Comparison of ENCODE assay signal across 8 cellular contexts in genomic region chr22:29205598-29206371, GRCh38. TPM values are rescaled to one million over a fixed set of nuclear protein-coding genes. Genes with fewer than 3 reads are reported as not detected.
DNase-seq lines count a peak whose midpoint lies in the region; ATAC-seq lines count a peak whose summit lies in the region.

TSS of gene EMID1 (plus strand) at chr22:29205896. CDS start at chr22:29206039, 143 bp downstream.

- no peak within 1 kb of the TSS for H3K9ac ChIP-seq in skeletal muscle satellite cell (ENCODE audit: low read depth, low read length)

- H3K9me3 Mint-ChIP-seq in activated naive CD8-positive, alpha-beta T cell treated with anti-CD3 and anti-CD28 coated beads, Interleukin-2, amount 10 ng/mL, durations not matched to agents 7 days and 5 days: no peaks in the 10 kb centered on the region

- H3K4me1 Mint-ChIP-seq in activated naive CD8-positive, alpha-beta T cell treated with anti-CD3 and anti-CD28 coated beads, Interleukin-2, amount 10 ng/mL, durations not matched to agents 7 days and 5 days: peaks cover 23% of the 10 kb centered on the region

- H3K9me3 ChIP-seq in iPS DF 6.9 (ENCODE audit: control insufficient read depth, insufficient read depth, low read length) (no peaks in the 10 kb centered on the region), skeletal muscle satellite cell (replicated peaks; ENCODE audit: low read length) (no peaks in the 10 kb centered on the region)

- no peaks in the 10 kb centered on the region for H3K36me3 Mint-ChIP-seq in activated naive CD8-positive, alpha-beta T cell treated with anti-CD3 and anti-CD28 coated beads, Interleukin-2, amount 10 ng/mL, durations not matched to agents 7 days and 5 days

- WGBS in iPS DF 6.9 (ENCODE audit: insufficient coverage, insufficient read length): no CpG with 5 or more reads among the region's 90 CpGs

- H3K4me3 ChIP-seq in iPS DF 6.9 (ENCODE audit: low read length) (peak within 1 kb of the TSS; percentile 80), skeletal muscle satellite cell (ENCODE audit: low read length) (peak within 1 kb of the TSS; percentile 61)

- H3K27ac Mint-ChIP-seq in activated naive CD8-positive, alpha-beta T cell treated with anti-CD3 and anti-CD28 coated beads, Interleukin-2, amount 10 ng/mL, durations not matched to agents 7 days and 5 days: no peak within 1 kb of the TSS

- H3K4me1 ChIP-seq in iPS DF 6.9 (ENCODE audit: control insufficient read depth, insufficient read depth, low read length) (peaks cover 6% of the 10 kb centered on the region), skeletal muscle satellite cell (ENCODE audit: control insufficient read depth, insufficient read depth, low read length) (no peaks in the 10 kb centered on the region)

- peak within 1 kb of the TSS; percentile 86 for H3K4me2 ChIP-seq in skeletal muscle satellite cell (ENCODE audit: low read length)

- H3K27me3 ChIP-seq in iPS DF 6.9 (ENCODE audit: control insufficient read depth, insufficient read depth, low read length) (no peaks in the 10 kb centered on the region), skeletal muscle satellite cell (ENCODE audit: control insufficient read depth, insufficient read depth, low read length) (peaks cover 54% of the 10 kb centered on the region)

- H3K27ac ChIP-seq in iPS DF 6.9 (ENCODE audit: low read length): no peak within 1 kb of the TSS

- peak within 1 kb of the TSS; percentile 46 for H3K4me3 Mint-ChIP-seq in activated naive CD8-positive, alpha-beta T cell treated with anti-CD3 and anti-CD28 coated beads, Interleukin-2, amount 10 ng/mL, durations not matched to agents 7 days and 5 days

- in situ Hi-C loops in KBM-7 (cut with MboI; ENCODE audit: low pct_unique_long_range_greater_than_20kb, low sequenced_read_pairs): no loop called here

- no peaks in the 10 kb centered on the region for H3K36me3 ChIP-seq in iPS DF 6.9 (ENCODE audit: control insufficient read depth, insufficient read depth, low read length)
- H3K36me3 ChIP-seq in skeletal muscle satellite cell (ENCODE audit: insufficient read depth, low read length): no peaks in the 10 kb centered on the region

- peaks cover 48% of the 10 kb centered on the region for H3K27me3 Mint-ChIP-seq in activated naive CD8-positive, alpha-beta T cell treated with anti-CD3 and anti-CD28 coated beads, Interleukin-2, amount 10 ng/mL, durations not matched to agents 7 days and 5 days

- no peak for ATAC-seq in activated naive CD8-positive, alpha-beta T cell treated with anti-CD3 and anti-CD28 coated beads, Interleukin-2, amount 10 ng/mL, durations not matched to agents 7 days and 5 days (ENCODE audit: low read depth)
- no peak for ATAC-seq in GM18868 (IDR thresholded peaks at IDR 0.05; ENCODE audit: unreplicated experiment)

- POLR2A ChIA-PET in activated naive CD8-positive, alpha-beta T cell treated with anti-CD3 and anti-CD28 coated beads, Interleukin-2, amount 10 ng/mL, durations not matched to agents 7 days and 5 days (lab: Charles Lee): no interaction called here

- DNase-seq in EH (ENCODE audit: low read depth): peak; percentile 24
- DNase-seq in HK-2 (ENCODE audit: unreplicated experiment): peak; percentile 34
- DNase-seq in activated naive CD8-positive, alpha-beta T cell treated with anti-CD3 and anti-CD28 coated beads, Interleukin-2, amount 10 ng/mL, durations not matched to agents 7 days and 5 days: peak; percentile 55
- no peak for DNase-seq in iPS DF 6.9 (ENCODE audit: low read depth, low spot score)
- DNase-seq in KBM-7: no peak
- no peak for DNase-seq in effector CD8-positive, alpha-beta T cell (lab: John Stamatoyannopoulos, UW)

RNA-seq across cellular contexts. Expression of gene EMID1, which starts in this region (rescaled TPM):
- not detected for total RNA-seq in activated naive CD8-positive, alpha-beta T cell treated with anti-CD3 and anti-CD28 coated beads, Interleukin-2, amount 10 ng/mL, durations not matched to agents 7 days and 5 days
- 0.87 TPM in 1 of 2 replicates, not detected in the other for total RNA-seq in skeletal muscle satellite cell (2012; rRNA removed)

Comparison
In these comparisons a context has a peak if more than half of its experiments do, and no peak if none do; other contexts are left out.
1. Peak in DNase-seq in activated naive CD8-positive, alpha-beta T cell treated with anti-CD3 and anti-CD28 coated beads, Interleukin-2, amount 10 ng/mL, durations not matched to agents 7 days and 5 days; RNA of the gene not detected or under 1 TPM.
2. DNase-seq: peak in EH (single experiment) and HK-2 (single experiment); none in iPS DF 6.9 (single experiment), KBM-7 (single experiment) and effector CD8-positive, alpha-beta T cell (single experiment).